Comparison of ENCODE assay signal across 22 cellular contexts in the genomic region with DNA sequence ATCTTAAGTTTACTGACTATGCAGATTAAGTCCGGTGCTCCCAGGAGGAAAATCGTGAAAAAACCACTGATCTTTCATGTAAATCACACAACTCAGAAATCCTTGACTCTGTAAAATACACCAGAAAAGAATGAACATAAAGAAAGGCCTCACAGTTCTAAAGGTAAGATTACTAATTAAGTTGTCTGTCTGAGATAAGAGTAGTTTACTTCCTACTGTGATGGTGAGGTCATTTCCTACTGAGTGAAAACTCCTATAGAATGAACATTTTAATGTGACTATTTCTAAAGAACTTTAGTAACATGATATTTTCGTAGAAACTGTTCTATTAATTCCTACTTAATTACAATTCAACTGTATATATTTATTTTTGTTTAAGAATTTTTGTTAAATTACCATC.
DNase-seq lines count a peak whose midpoint lies in the region; ATAC-seq, FAIRE-seq and TF ChIP-seq lines count a peak whose summit lies in the region.
"Had no signal": no experiment of that assay in that cellular context is flagged by ENCODE, and none has a peak within 500 bp of the region (broad histone marks: within the 10 kb centered on the region; RNA-seq: fewer than 3 reads in every experiment).

No MANE protein-coding gene starts in this region.

- no peak overlapping the region for H3K14ac ChIP-seq in neuronal stem cell (ENCODE audit: low read length)

- H3K23ac ChIP-seq in neuronal stem cell (ENCODE audit: low read depth, low read length, poor library complexity) = no peak overlapping the region

- H2AFZ ChIP-seq in neuronal stem cell (ENCODE audit: low read length) = peak overlapping the region; percentile 40

- peak overlapping the region; percentile 77 for H3K27ac Mint-ChIP-seq in WTC11
- H3K27ac Mint-ChIP-seq: CD4-positive, alpha-beta T cell had no signal

- TF ChIP-seq CTCF in D721Med (IDR thresholded peaks at IDR 0.05; ENCODE audit: insufficient read depth, missing control alignments) (no peak), WTC11 (IDR thresholded peaks at IDR 0.05) (no peak), lower lobe of right lung (IDR thresholded peaks at IDR 0.05) (no peak)

- H3K9me3 ChIP-seq in HUES6 (ENCODE audit: control insufficient read depth, insufficient read depth, low read depth, low read length) (no peaks in the 10 kb centered on the region), neuronal stem cell (replicated peaks in 1 of 2; ENCODE audit: control insufficient read depth in 2 of 2, insufficient read depth in 1 of 2, low read depth in 1 of 2, low read length in 2 of 2) (no peaks in the 10 kb centered on the region), lower lobe of right lung (no peaks in the 10 kb centered on the region)
- H3K9me3 ChIP-seq: BLaER1, HAP-1, SJSA1 had no signal

- ATAC-seq in WTC11 (no peak), lower lobe of right lung (no peak), HG02623 (IDR thresholded peaks at IDR 0.05; ENCODE audit: unreplicated experiment) (no peak)
- ATAC-seq: GM12878 had no signal

- WGBS in neuronal stem cell (ENCODE audit: extremely low coverage in 2 of 2, insufficient read length in 2 of 2, insufficient replicate concordance in 1 of 2), 2 donors = no CpG with 5 or more reads among the region's 3 CpGs

- H2BK12ac ChIP-seq in neuronal stem cell (ENCODE audit: low read length) = no peak overlapping the region

- H3K4me3 ChIP-seq in HUES6 (ENCODE audit: low read depth, low read length) = no peak overlapping the region
- H3K4me3 ChIP-seq in neuronal stem cell (ENCODE audit: low read length in 2 of 2) = no peak overlapping the region
- no peak overlapping the region for H3K4me3 ChIP-seq in lower lobe of right lung
- H3K4me3 ChIP-seq: BLaER1, GM12878, HAP-1, SJSA1 had no signal

- H2BK15ac ChIP-seq in neuronal stem cell (ENCODE audit: low read length) = no peak overlapping the region

- H3K79me1 ChIP-seq in neuronal stem cell (ENCODE audit: low read depth, low read length) = no peaks in the 10 kb centered on the region

- H3K27me3 Mint-ChIP-seq in WTC11 (ENCODE audit: low read depth) = no peaks in the 10 kb centered on the region
- H3K27me3 Mint-ChIP-seq: CD4-positive, alpha-beta T cell had no signal

- H3K4me2 ChIP-seq in neuronal stem cell (ENCODE audit: insufficient read depth, low read length, poor library complexity, severe bottlenecking) = no peak overlapping the region
- H3K4me2 ChIP-seq: BLaER1 had no signal

- no peaks in the 10 kb centered on the region for H3K36me3 Mint-ChIP-seq in WTC11

- 0 out of 2 replicates have a peak, but pooled peaks cover 3% of the 10 kb centered on the region for H3K9me3 Mint-ChIP-seq in WTC11

- peak; percentile 21 for FAIRE-seq in D721Med (lab: Jason Lieb, UNC)
- FAIRE-seq: HTR-8/SVneo, RCC 7860 had no signal

- POLR2A ChIA-PET in WTC11 (lab: Charles Lee) = no interaction called here

- no peak overlapping the region for H2BK120ac ChIP-seq in neuronal stem cell (ENCODE audit: low read depth, low read length)

- H3K18ac ChIP-seq in neuronal stem cell (ENCODE audit: low read length) = no peak overlapping the region

- H3K4me1 ChIP-seq in HUES6 (ENCODE audit: control insufficient read depth, insufficient read depth, low read length) (no peaks in the 10 kb centered on the region), neuronal stem cell (ENCODE audit: control insufficient read depth in 2 of 2, insufficient read depth in 1 of 2, low read depth in 1 of 2, low read length in 2 of 2) (no peaks in the 10 kb centered on the region), lower lobe of right lung (no peaks in the 10 kb centered on the region)
- H3K4me1 ChIP-seq: BLaER1, HAP-1, SJSA1 had no signal

- no peaks in the 10 kb centered on the region for H3K36me3 ChIP-seq in HUES6 (ENCODE audit: control insufficient read depth, insufficient read depth, low read length)
- no peaks in the 10 kb centered on the region for H3K36me3 ChIP-seq in neuronal stem cell (replicated peaks in 1 of 2; ENCODE audit: control insufficient read depth in 2 of 2, insufficient read depth in 2 of 2, low read length in 2 of 2)
- no peaks in the 10 kb centered on the region for H3K36me3 ChIP-seq in lower lobe of right lung
- H3K36me3 ChIP-seq: BLaER1, HAP-1, SJSA1 had no signal

- H3K27me3 ChIP-seq in HUES6 (ENCODE audit: control insufficient read depth, insufficient read depth, low read length) (no peaks in the 10 kb centered on the region), neuronal stem cell (ENCODE audit: control insufficient read depth in 3 of 3, insufficient read depth in 3 of 3, low read depth in 1 of 3, low read length in 3 of 3) (no peaks in the 10 kb centered on the region), lower lobe of right lung (ENCODE audit: low read depth) (no peaks in the 10 kb centered on the region)
- H3K27me3 ChIP-seq: BLaER1, SJSA1 had no signal

- intact Hi-C loops in lower lobe of right lung (cut with DNase I) = no loop called here

- CTCF ChIA-PET in WTC11 (lab: Charles Lee) = no interaction called here

- H2BK5ac ChIP-seq in neuronal stem cell (ENCODE audit: low read length) = no peak overlapping the region

- H4K8ac ChIP-seq in neuronal stem cell (ENCODE audit: low read depth, low read length) = no peak overlapping the region

- no peak overlapping the region for H4K91ac ChIP-seq in neuronal stem cell (ENCODE audit: low read depth, low read length, poor library complexity)

- DNase-seq in D721Med (ENCODE audit: insufficient read length, low spot score) (no peak), WTC11 (ENCODE audit: low spot score) (no peak), neuronal stem cell (ENCODE audit: low spot score) (no peak), lower lobe of right lung (no peak)
- no peak for DNase-seq in stimulated activated naive CD4-positive, alpha-beta T cell (lab: John Stamatoyannopoulos, UW)
- DNase-seq: CD4-positive, alpha-beta T cell; COR-L47; DND-41; Karpas-422; NCI-H187; NCI-H226; NCI-H510A treated with DMSO at 0.1 percent for 48 hours; NCI-H774; NK-92 treated with Interleukin-12 subunit alpha and Interleukin-12 subunit beta, amount 100 ng/mL, for 24 hours had no signal

- no peak overlapping the region for H3K4me3 Mint-ChIP-seq in WTC11
- H3K4me3 Mint-ChIP-seq: CD4-positive, alpha-beta T cell had no signal

- no peak overlapping the region for H2AK5ac ChIP-seq in neuronal stem cell (ENCODE audit: low read depth, low read length)

- H3K4ac ChIP-seq in neuronal stem cell (ENCODE audit: low read length) = no peak overlapping the region

- H3K27ac ChIP-seq in HUES6 (ENCODE audit: low read depth, low read length) (peak overlapping the region; percentile 40; the same call in 1 of the 2 replicates), neuronal stem cell (replicated peaks; ENCODE audit: low read length) (no peak overlapping the region), lower lobe of right lung (no peak overlapping the region)
- H3K27ac ChIP-seq: BLaER1, SJSA1 had no signal

- H3K4me1 Mint-ChIP-seq in WTC11 = peaks cover 13% of the 10 kb centered on the region

- H3K9ac ChIP-seq in HUES6 (ENCODE audit: low read length) = no peak overlapping the region
- no peak overlapping the region for H3K9ac ChIP-seq in neuronal stem cell (ENCODE audit: low read depth, low read length, poor library complexity)
- H3K9ac ChIP-seq: BLaER1 had no signal

TF ChIP-seq in WTC11, 78 proteins besides CTCF, POLR2A, EP300 and RAD21 (continues in another document):
- TF ChIP-seq ETV6 (CRISPR knock-in tag; IDR thresholded peaks at IDR 0.05) (no peak), ELF4 (CRISPR knock-in tag; IDR thresholded peaks at IDR 0.05; ENCODE audit: low read depth) (no peak), JUN (CRISPR knock-in tag; IDR thresholded peaks at IDR 0.05) (no peak), ZNF416 (CRISPR knock-in tag; IDR thresholded peaks at IDR 0.05) (no peak), FOXJ3 (CRISPR knock-in tag; IDR thresholded peaks at IDR 0.05; ENCODE audit: borderline replicate concordance) (no peak), GRHL2 (CRISPR knock-in tag; IDR thresholded peaks at IDR 0.05; ENCODE audit: insufficient replicate concordance, severe bottlenecking) (no peak)
- TF ChIP-seq, protein P1, sequence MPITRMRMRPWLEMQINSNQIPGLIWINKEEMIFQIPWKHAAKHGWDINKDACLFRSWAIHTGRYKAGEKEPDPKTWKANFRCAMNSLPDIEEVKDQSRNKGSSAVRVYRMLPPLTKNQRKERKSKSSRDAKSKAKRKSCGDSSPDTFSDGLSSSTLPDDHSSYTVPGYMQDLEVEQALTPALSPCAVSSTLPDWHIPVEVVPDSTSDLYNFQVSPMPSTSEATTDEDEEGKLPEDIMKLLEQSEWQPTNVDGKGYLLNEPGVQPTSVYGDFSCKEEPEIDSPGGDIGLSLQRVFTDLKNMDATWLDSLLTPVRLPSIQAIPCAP (CRISPR knock-in tag; IDR thresholded peaks at IDR 0.05) = no peak
- TF ChIP-seq, protein P2, sequence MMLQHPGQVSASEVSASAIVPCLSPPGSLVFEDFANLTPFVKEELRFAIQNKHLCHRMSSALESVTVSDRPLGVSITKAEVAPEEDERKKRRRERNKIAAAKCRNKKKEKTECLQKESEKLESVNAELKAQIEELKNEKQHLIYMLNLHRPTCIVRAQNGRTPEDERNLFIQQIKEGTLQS (CRISPR knock-in tag; conservative IDR thresholded peaks at IDR 0.05) = no peak
- TF ChIP-seq, protein P3, sequence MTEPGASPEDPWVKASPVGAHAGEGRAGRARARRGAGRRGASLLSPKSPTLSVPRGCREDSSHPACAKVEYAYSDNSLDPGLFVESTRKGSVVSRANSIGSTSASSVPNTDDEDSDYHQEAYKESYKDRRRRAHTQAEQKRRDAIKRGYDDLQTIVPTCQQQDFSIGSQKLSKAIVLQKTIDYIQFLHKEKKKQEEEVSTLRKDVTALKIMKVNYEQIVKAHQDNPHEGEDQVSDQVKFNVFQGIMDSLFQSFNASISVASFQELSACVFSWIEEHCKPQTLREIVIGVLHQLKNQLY (CRISPR knock-in tag; IDR thresholded peaks at IDR 0.05) = no peak
- TF ChIP-seq, protein P4, sequence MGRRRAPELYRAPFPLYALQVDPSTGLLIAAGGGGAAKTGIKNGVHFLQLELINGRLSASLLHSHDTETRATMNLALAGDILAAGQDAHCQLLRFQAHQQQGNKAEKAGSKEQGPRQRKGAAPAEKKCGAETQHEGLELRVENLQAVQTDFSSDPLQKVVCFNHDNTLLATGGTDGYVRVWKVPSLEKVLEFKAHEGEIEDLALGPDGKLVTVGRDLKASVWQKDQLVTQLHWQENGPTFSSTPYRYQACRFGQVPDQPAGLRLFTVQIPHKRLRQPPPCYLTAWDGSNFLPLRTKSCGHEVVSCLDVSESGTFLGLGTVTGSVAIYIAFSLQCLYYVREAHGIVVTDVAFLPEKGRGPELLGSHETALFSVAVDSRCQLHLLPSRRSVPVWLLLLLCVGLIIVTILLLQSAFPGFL (CRISPR knock-in tag; IDR thresholded peaks at IDR 0.05; ENCODE audit: borderline replicate concordance) = no peak
